In genomic region chr11:3223932-3224729, GRCh38 we compare ENCODE assay signal across 1 cellular context.
TF ChIP-seq lines count a peak whose summit lies in the region.

No MANE protein-coding gene starts in this region.

TF ChIP-seq in H1, 55 proteins besides CTCF, POLR2A, EP300 and RAD21:
- TF ChIP-seq SRF (IDR thresholded peaks at IDR 0.05; ENCODE audit: low read depth, low read length) (no peak), SIRT6 (IDR thresholded peaks at IDR 0.05; ENCODE audit: low read length) (no peak), FOSL1 (IDR thresholded peaks at IDR 0.05; ENCODE audit: insufficient read depth, low read depth, low read length) (0 out of 2 replicates have a peak, but pooled peaks have one; percentile 62), HDAC6 (IDR thresholded peaks at IDR 0.05; ENCODE audit: low read depth, low read length) (no peak)
